ENCODE assay signal across 8 cellular contexts in genomic region chr11:128496684-128497056, GRCh38.
DNase-seq lines count a peak whose midpoint lies in the region; ATAC-seq lines count a peak whose summit lies in the region.

No MANE protein-coding gene starts in this region.

- H3K27ac Mint-ChIP-seq in activated T-helper 1 cell treated with anti-CD3 and anti-CD28 coated beads, Interleukin-12 subunit alpha, Interleukin-12 subunit beta, Interleukin-2, Interleukin-4 antibody, amounts not matched to agents 30 ng/mL and 10 ng/mL and 1 ng/mL, durations not matched to agents 14 hours and 24 hours and 36 hours: peak overlapping the region; percentile 98

- no peaks in the 10 kb centered on the region for H3K27me3 Mint-ChIP-seq in activated T-helper 1 cell treated with anti-CD3 and anti-CD28 coated beads, Interleukin-12 subunit alpha, Interleukin-12 subunit beta, Interleukin-2, Interleukin-4 antibody, amounts not matched to agents 30 ng/mL and 10 ng/mL and 1 ng/mL, durations not matched to agents 14 hours and 24 hours and 36 hours (ENCODE audit: insufficient read depth)

- ATAC-seq in HG02884 (IDR thresholded peaks at IDR 0.05; ENCODE audit: unreplicated experiment) (peak; percentile 29), GM21423 (IDR thresholded peaks at IDR 0.05; ENCODE audit: unreplicated experiment) (no peak)

- intact Hi-C loops in activated T-helper 1 cell treated with anti-CD3 and anti-CD28 coated beads, Interleukin-12 subunit alpha, Interleukin-12 subunit beta, Interleukin-2, Interleukin-4 antibody, amounts not matched to agents 30 ng/mL and 10 ng/mL and 1 ng/mL, durations not matched to agents 14 hours and 24 hours and 36 hours (cut with micrococcal nuclease): no loop called here

- H3K9me3 Mint-ChIP-seq in activated T-helper 1 cell treated with anti-CD3 and anti-CD28 coated beads, Interleukin-12 subunit alpha, Interleukin-12 subunit beta, Interleukin-2, Interleukin-4 antibody, amounts not matched to agents 30 ng/mL and 10 ng/mL and 1 ng/mL, durations not matched to agents 14 hours and 24 hours and 36 hours: no peaks in the 10 kb centered on the region

- H3K4me3 Mint-ChIP-seq in activated T-helper 1 cell treated with anti-CD3 and anti-CD28 coated beads, Interleukin-12 subunit alpha, Interleukin-12 subunit beta, Interleukin-2, Interleukin-4 antibody, amounts not matched to agents 30 ng/mL and 10 ng/mL and 1 ng/mL, durations not matched to agents 14 hours and 24 hours and 36 hours: peak overlapping the region; percentile 74

- peaks cover 62% of the 10 kb centered on the region for H3K36me3 Mint-ChIP-seq in activated T-helper 1 cell treated with anti-CD3 and anti-CD28 coated beads, Interleukin-12 subunit alpha, Interleukin-12 subunit beta, Interleukin-2, Interleukin-4 antibody, amounts not matched to agents 30 ng/mL and 10 ng/mL and 1 ng/mL, durations not matched to agents 14 hours and 24 hours and 36 hours (ENCODE audit: low read depth)

- DNase-seq in AG08395 (ENCODE audit: low spot score) (peak; percentile 75), lung microvascular endothelial cell (ENCODE audit: low read depth in 2 of 2) (peak; percentile 54 to 71), GM19240 (ENCODE audit: insufficient read length, low spot score) (no peak), mucosa of gallbladder (ENCODE audit: low spot score) (no peak), inferior parietal cortex (ENCODE audit: extremely low spot score) (no peak)
- no peak for DNase-seq in activated T-helper 1 cell treated with anti-CD3 and anti-CD28 coated beads, Interleukin-12 subunit alpha, Interleukin-12 subunit beta, Interleukin-2, Interleukin-4 antibody, amounts not matched to agents 30 ng/mL and 10 ng/mL and 1 ng/mL, durations not matched to agents 14 hours and 24 hours and 36 hours (ENCODE audit: low spot score)

- peaks cover 98% of the 10 kb centered on the region for H3K4me1 Mint-ChIP-seq in activated T-helper 1 cell treated with anti-CD3 and anti-CD28 coated beads, Interleukin-12 subunit alpha, Interleukin-12 subunit beta, Interleukin-2, Interleukin-4 antibody, amounts not matched to agents 30 ng/mL and 10 ng/mL and 1 ng/mL, durations not matched to agents 14 hours and 24 hours and 36 hours (ENCODE audit: low read depth)

Comparison
In these comparisons a context has a peak if more than half of its experiments do, and no peak if none do; other contexts are left out.
1. DNase-seq: peak in AG08395 (single experiment) and lung microvascular endothelial cell (2 of 2); none in activated T-helper 1 cell treated with anti-CD3 and anti-CD28 coated beads, Interleukin-12 subunit alpha, Interleukin-12 subunit beta, Interleukin-2, Interleukin-4 antibody, amounts not matched to agents 30 ng/mL and 10 ng/mL and 1 ng/mL, durations not matched to agents 14 hours and 24 hours and 36 hours (single experiment), GM19240 (single experiment), mucosa of gallbladder (single experiment) and inferior parietal cortex (single experiment).